Comparison of ENCODE assay signal across 8 cellular contexts in genomic region chr9:38067611-38067891, GRCh38. TPM values are rescaled to one million over a fixed set of nuclear protein-coding genes. Genes with fewer than 3 reads are reported as not detected.
A peak's percentile ranks its signal among the peaks of the same experiment; 100 is the strongest.
DNase-seq lines count a peak whose midpoint lies in the region; ATAC-seq, FAIRE-seq and TF ChIP-seq lines count a peak whose summit lies in the region.

No MANE protein-coding gene starts in this region.

- H3K36me3 ChIP-seq in OCI-LY7 (ENCODE audit: insufficient read depth, low read length) (no peaks in the 10 kb centered on the region), endothelial cell of umbilical vein (ENCODE audit: control insufficient read depth in 2 of 2, extremely low read depth in 1 of 2, insufficient read depth in 2 of 2, low read length in 2 of 2) (no peaks in the 10 kb centered on the region)

- H3K9me1 ChIP-seq in endothelial cell of umbilical vein (replicated peaks; ENCODE audit: control insufficient read depth, extremely low read depth, insufficient read depth, low read length), result no peaks in the 10 kb centered on the region

- H3K4me1 Mint-ChIP-seq in CD4-positive, alpha-beta T cell (ENCODE audit: low read depth), result peaks cover 30% of the 10 kb centered on the region
- H3K4me1 Mint-ChIP-seq in neural crest cell, result peaks cover 50% of the 10 kb centered on the region

- POLR2A ChIA-PET in CD4-positive, alpha-beta T cell (lab: Charles Lee), result interaction anchor here (3.1 kb wide), 1 partner anchor 163 kb away, joined by 11 read pairs; the partner anchor contains the start of gene SLC25A51
- POLR2A ChIA-PET in OCI-LY7 (lab: Charles Lee), result no interaction called here
- POLR2A ChIA-PET in endothelial cell of umbilical vein (lab: Charles Lee), result interaction anchor here (0.6 to 1.5 kb wide), 3 partner anchors 16 to 154 kb away, joined by 4 to 7 read pairs (median 5); no protein-coding TSS in a partner anchor

- no peaks in the 10 kb centered on the region for H3K36me3 Mint-ChIP-seq in CD4-positive, alpha-beta T cell (ENCODE audit: low read depth)
- no peaks in the 10 kb centered on the region for H3K36me3 Mint-ChIP-seq in neural crest cell (ENCODE audit: low read depth)

- DNase-seq in CD4-positive, alpha-beta T cell, result no peak
- DNase-seq in OCI-LY7 (ENCODE audit: low spot score) (no peak), endothelial cell of umbilical vein (ENCODE audit: low read depth, low spot score) (no peak), neural crest cell (ENCODE audit: low read depth, low spot score) (no peak), GM10266 (ENCODE audit: extremely low spot score) (no peak), frontal cortex (ENCODE audit: low spot score in 2 of 2) (no peak)

- H2AFZ ChIP-seq in OCI-LY7 (ENCODE audit: low read length), result no peak overlapping the region
- peak overlapping the region; percentile 6 for H2AFZ ChIP-seq in endothelial cell of umbilical vein (ENCODE audit: low read depth, low read length)

- H3K79me2 ChIP-seq in OCI-LY7 (ENCODE audit: insufficient read depth, low read depth, low read length) (no peaks in the 10 kb centered on the region), endothelial cell of umbilical vein (ENCODE audit: control insufficient read depth, insufficient read depth, low read length) (peaks cover 60% of the 10 kb centered on the region)

- peaks cover 5% of the 10 kb centered on the region for H3K4me1 ChIP-seq in OCI-LY7 (ENCODE audit: insufficient read depth, low read length, poor library complexity, severe bottlenecking)
- H3K4me1 ChIP-seq in endothelial cell of umbilical vein (ENCODE audit: control insufficient read depth, extremely low read depth, insufficient read depth, low read length), result peaks cover 52% of the 10 kb centered on the region

- H4K20me1 ChIP-seq in OCI-LY7 (ENCODE audit: insufficient read depth, low read length) (no peaks in the 10 kb centered on the region), endothelial cell of umbilical vein (replicated peaks; ENCODE audit: control insufficient read depth, extremely low read depth, insufficient read depth, low read length) (no peaks in the 10 kb centered on the region)

- ATAC-seq in CD4-positive, alpha-beta T cell (ENCODE audit: poor library complexity), result no peak
- ATAC-seq in GM21528 (IDR thresholded peaks at IDR 0.05; ENCODE audit: low FRiP score, unreplicated experiment), result no peak
- no peak for ATAC-seq in GM18519 (IDR thresholded peaks at IDR 0.05; ENCODE audit: low FRiP score, unreplicated experiment)

- TF ChIP-seq CTCF in CD4-positive, alpha-beta T cell (IDR thresholded peaks at IDR 0.05), result no peak
- TF ChIP-seq CTCF in OCI-LY7 (conservative IDR thresholded peaks at IDR 0.05; ENCODE audit: low read length), result no peak
- no peak for TF ChIP-seq CTCF in endothelial cell of umbilical vein (IDR thresholded peaks at IDR 0.05; ENCODE audit: extremely low read depth in 1 of 2, insufficient read depth in 1 of 2, low read depth in 1 of 2, low read length in 2 of 2)
- no peak for TF ChIP-seq CTCF in neural crest cell (conservative IDR thresholded peaks at IDR 0.05)
- TF ChIP-seq CTCF in GM10266 (IDR thresholded peaks at IDR 0.05; ENCODE audit: control insufficient read depth, insufficient read depth, low read depth, missing control alignments), result no peak

- dilution Hi-C loops in endothelial cell of umbilical vein (cut with MboI; ENCODE audit: extremely low pct_ligation_motif_present, low sequenced_read_pairs), result no loop called here

- BruUV-seq in OCI-LY7 (replicated peaks; lab: Mats Ljungman, UMichigan) (no TSS peak), endothelial cell of umbilical vein (replicated peaks; lab: Mats Ljungman, UMichigan) (no TSS peak)

- H3K4me2 ChIP-seq in OCI-LY7 (ENCODE audit: low read length) (peak overlapping the region; percentile 83), endothelial cell of umbilical vein (ENCODE audit: insufficient read depth, low read length) (peak overlapping the region; percentile 70)

- intact Hi-C loops in CD4-positive, alpha-beta T cell (cut with DNase I, micrococcal nuclease), result loop anchor here in 1 of 2 experiments (5.0 to 10.0 kb wide), 4 partner anchors 265 to 645 kb away; partner anchors contain the start of genes DCAF10, EXOSC3 and GRHPR
- intact Hi-C loops in OCI-LY7 (cut with micrococcal nuclease; ENCODE audit: unreplicated experiment), result loop anchor here (5.0 kb wide), 1 partner anchor 155 kb away; no protein-coding TSS in a partner anchor
- intact Hi-C loops in endothelial cell of umbilical vein (cut with micrococcal nuclease), result loop anchor here (1.0 to 5.0 kb wide), 4 partner anchors 8 to 150 kb away; no protein-coding TSS in a partner anchor

- peak overlapping the region; percentile 97 for H3K9ac ChIP-seq in endothelial cell of umbilical vein (replicated peaks; ENCODE audit: extremely low read depth, insufficient read depth, low read length)

- H3K27ac Mint-ChIP-seq in CD4-positive, alpha-beta T cell, result peak overlapping the region; percentile 58
- H3K27ac Mint-ChIP-seq in neural crest cell (ENCODE audit: unreplicated experiment), result no peak overlapping the region

- H3K27me3 Mint-ChIP-seq in CD4-positive, alpha-beta T cell, result no peaks in the 10 kb centered on the region
- peaks cover 63% of the 10 kb centered on the region for H3K27me3 Mint-ChIP-seq in neural crest cell (ENCODE audit: low read depth)

- H3K27me3 ChIP-seq in CD4-positive, alpha-beta T cell (ENCODE audit: control insufficient read depth, insufficient read depth, low read length), result no peaks in the 10 kb centered on the region
- no peaks in the 10 kb centered on the region for H3K27me3 ChIP-seq in endothelial cell of umbilical vein (ENCODE audit: control insufficient read depth in 2 of 2, insufficient read depth in 2 of 2, low read length in 2 of 2)

- CTCF ChIA-PET in CD4-positive, alpha-beta T cell (lab: Charles Lee), result no interaction called here
- CTCF ChIA-PET in OCI-LY7 (lab: Charles Lee; ENCODE audit: unreplicated experiment), result no interaction called here
- CTCF ChIA-PET in endothelial cell of umbilical vein (lab: Charles Lee), result interaction anchor here (1.0 to 5.6 kb wide), 9 partner anchors 20 to 152 kb away, joined by 3 to 82 read pairs (median 6); no protein-coding TSS in a partner anchor

- H3K9me3 Mint-ChIP-seq in CD4-positive, alpha-beta T cell, result no peaks in the 10 kb centered on the region
- H3K9me3 Mint-ChIP-seq in neural crest cell, result no peaks in the 10 kb centered on the region

- H3K4me3 ChIP-seq in OCI-LY7 (ENCODE audit: low read depth, low read length, poor library complexity, severe bottlenecking), result peak overlapping the region; percentile 73
- peak overlapping the region; percentile 52 to 76 (median 59) for H3K4me3 ChIP-seq in endothelial cell of umbilical vein (replicated peaks in 1 of 3; ENCODE audit: insufficient read depth in 1 of 3, low read depth in 1 of 3, low read length in 3 of 3)

- peak overlapping the region; percentile 94 for H3K4me3 Mint-ChIP-seq in CD4-positive, alpha-beta T cell
- peak overlapping the region; percentile 90 for H3K4me3 Mint-ChIP-seq in neural crest cell

- H3K9me2 ChIP-seq in OCI-LY7 (ENCODE audit: insufficient read depth, low read length), result no peaks in the 10 kb centered on the region

- H3K9me3 ChIP-seq in CD4-positive, alpha-beta T cell (ENCODE audit: control insufficient read depth, low read length), result no peaks in the 10 kb centered on the region
- H3K9me3 ChIP-seq in OCI-LY7 (ENCODE audit: low read length) (no peaks in the 10 kb centered on the region), endothelial cell of umbilical vein (replicated peaks; ENCODE audit: control insufficient read depth, insufficient read depth, low read length) (no peaks in the 10 kb centered on the region)

- FAIRE-seq in endothelial cell of umbilical vein (lab: Jason Lieb, UNC), result no peak
- no peak for FAIRE-seq in frontal cortex (lab: Jason Lieb, UNC)

- TF ChIP-seq POLR2A in endothelial cell of umbilical vein (IDR thresholded peaks at IDR 0.05; ENCODE audit: low read depth, low read length), result no peak

- no peak overlapping the region for H3K27ac ChIP-seq in CD4-positive, alpha-beta T cell (ENCODE audit: low read depth, low read length)
- H3K27ac ChIP-seq in OCI-LY7 (ENCODE audit: low read depth, low read length, poor library complexity, severe bottlenecking), result no peak overlapping the region
- peak overlapping the region; percentile 92 for H3K27ac ChIP-seq in endothelial cell of umbilical vein (ENCODE audit: insufficient read depth, low read depth, low read length)

TF ChIP-seq in endothelial cell of umbilical vein, 7 proteins besides CTCF, POLR2A, EP300 and RAD21:
- TF ChIP-seq EZH2 (IDR thresholded peaks at IDR 0.05; ENCODE audit: borderline replicate concordance, low read depth, low read length, severe bottlenecking) (no peak), POLR2AphosphoS5 (IDR thresholded peaks at IDR 0.05; ENCODE audit: insufficient read depth, low read depth, low read length) (no peak)

RNA-seq across cellular contexts. Expression of gene SHB, which starts 1.5 kb away (rescaled TPM):
- 1 to 10 TPM; 1.1 to 1.2 TPM for total RNA-seq in CD4-positive, alpha-beta T cell
- total RNA-seq in OCI-LY7 (2014; rRNA removed; shearing (Covaris generic)), result 0.41 and 0.93 TPM in 2 replicates
- total RNA-seq in OCI-LY7 (2022) (0.55 and 1.0 TPM in 2 replicates), endothelial cell of umbilical vein (22.3 and 24.9 TPM in 2 replicates), neural crest cell (4.6 and 4.8 TPM in 2 replicates), frontal cortex (12.2 TPM)
- polyA plus RNA-seq in endothelial cell of umbilical vein, result 13.3 and 13.4 TPM in 2 replicates
- 14.1 and 14.4 TPM in 2 replicates for polyA plus RNA-seq in endothelial cell of umbilical vein (2011; cell fraction: cytosol; rRNA removed)
- 20.6 and 22.2 TPM in 2 replicates for polyA plus RNA-seq in endothelial cell of umbilical vein (2011; cell fraction: nucleus; rRNA removed)
- polyA plus RNA-seq in endothelial cell of umbilical vein (2012), result 10.6 and 11.3 TPM in 2 replicates
- 11.6 and 14.5 TPM in 2 replicates for polyA minus RNA-seq in endothelial cell of umbilical vein
- polyA minus RNA-seq in endothelial cell of umbilical vein (2011; cell fraction: cytosol; rRNA and poly(A)+ RNA removed), result 9.3 TPM
- 18.9 and 33.0 TPM in 2 replicates for polyA minus RNA-seq in endothelial cell of umbilical vein (2011; cell fraction: nucleus; rRNA and poly(A)+ RNA removed)
